In the genomic region with DNA sequence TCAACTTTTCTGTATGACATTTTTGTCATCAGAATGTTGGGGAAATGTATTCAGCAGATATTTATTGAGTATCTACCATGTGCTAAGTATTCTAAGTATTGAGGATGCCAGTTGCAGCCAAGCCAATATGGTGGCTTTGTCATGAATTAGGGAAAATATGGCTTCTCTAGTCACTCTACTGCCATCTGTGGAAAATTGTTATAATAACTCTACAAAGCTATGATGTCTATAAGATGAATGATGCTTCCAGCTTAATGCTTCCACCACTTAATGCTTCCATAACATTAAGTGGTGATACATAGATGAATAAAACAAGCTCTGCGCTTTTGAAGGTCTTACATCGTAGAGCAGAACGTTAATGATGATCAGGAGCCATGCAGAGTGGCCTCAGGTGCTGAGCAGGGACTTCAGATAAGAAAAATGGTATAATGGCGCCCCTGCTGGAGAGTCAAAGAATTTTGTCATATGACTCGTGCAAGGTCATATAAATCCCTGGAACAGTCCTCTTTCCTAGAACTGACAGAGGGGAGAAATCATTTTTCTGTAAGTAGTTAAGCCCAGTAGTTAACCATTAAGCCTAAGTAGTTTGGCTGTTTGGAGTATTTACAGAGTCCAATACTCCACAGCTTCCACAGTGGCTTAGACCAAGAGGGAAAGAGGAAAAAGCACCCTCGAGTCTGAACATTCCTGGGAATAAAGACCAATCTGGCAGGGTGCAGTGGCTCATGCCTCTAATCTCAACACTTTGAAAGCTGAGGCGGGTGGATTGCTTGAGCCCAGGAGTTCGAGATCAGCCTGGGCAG, we compare ENCODE assay signal across 1 cellular context.
A peak's percentile ranks its signal among the peaks of the same experiment; 100 is the strongest.
TF ChIP-seq lines count a peak whose summit lies in the region.

No MANE protein-coding gene starts in this region.

TF ChIP-seq in K562, 482 proteins besides CTCF, POLR2A, EP300 and RAD21 (continued from another document and continues in another):
- TF ChIP-seq AFF4 (CRISPR knock-in tag; IDR thresholded peaks at IDR 0.05) (no peak), ZFP91 (CRISPR knock-in tag; IDR thresholded peaks at IDR 0.05) (no peak), ZEB2 (IDR thresholded peaks at IDR 0.05) (peak; percentile 41; the same call in 1 of the 2 replicates), SIX5 (IDR thresholded peaks at IDR 0.05; ENCODE audit: borderline replicate concordance in 1 of 2, insufficient read depth in 1 of 2, low read depth in 1 of 2, low read length in 2 of 2) (no peak), YBX1 (IDR thresholded peaks at IDR 0.05) (no peak), CBX1 (IDR thresholded peaks at IDR 0.05; ENCODE audit: low read depth) (no peak), MTA1 (IDR thresholded peaks at IDR 0.05; ENCODE audit: borderline replicate concordance) (peak; percentile 13; the same call in 1 of the 2 replicates), GTF2E2 (tag; IDR thresholded peaks at IDR 0.05) (no peak), ZNF134 (CRISPR knock-in tag; conservative IDR thresholded peaks at IDR 0.05) (no peak), NR2F6 (CRISPR knock-in tag; IDR thresholded peaks at IDR 0.05) (no peak), ZNF512 (tag; IDR thresholded peaks at IDR 0.05) (no peak), ELF4 (CRISPR knock-in tag; IDR thresholded peaks at IDR 0.05) (no peak), SMARCA5 (IDR thresholded peaks at IDR 0.05) (peak; percentile 28; the same call in 1 of the 2 replicates), RB1 (IDR thresholded peaks at IDR 0.05; ENCODE audit: low read depth) (peak; percentile 13; the same call in 1 of the 2 replicates), ZNF507 (tag; conservative IDR thresholded peaks at IDR 0.05) (no peak), CTBP1 (IDR thresholded peaks at IDR 0.05; ENCODE audit: borderline replicate concordance) (peak; percentile 53; the same call in 1 of the 2 replicates), RAD51 (IDR thresholded peaks at IDR 0.05; ENCODE audit: borderline replicate concordance, low read depth) (peak; percentile 41; the same call in 1 of the 2 replicates), ATF7 (IDR thresholded peaks at IDR 0.05) (peak; percentile 72), ZNF146 (CRISPR knock-in tag; IDR thresholded peaks at IDR 0.05; ENCODE audit: unreplicated experiment) (no peak), FOXM1 (IDR thresholded peaks at IDR 0.05; ENCODE audit: low read depth) (peak; percentile 18; the same call in 1 of the 2 replicates), FOXM1 (CRISPR knock-in tag; IDR thresholded peaks at IDR 0.05; ENCODE audit: low read depth) (no peak), IFI16 (CRISPR knock-in tag; IDR thresholded peaks at IDR 0.05) (no peak), KDM1A (IDR thresholded peaks at IDR 0.05) (0 out of 4 replicates have a peak, but pooled peaks of 1 of the 2 experiments have one; percentile 23), ZNF124 (CRISPR knock-in tag; IDR thresholded peaks at IDR 0.05) (no peak), EHMT2 (IDR thresholded peaks at IDR 0.05) (peak; percentile 92), BACH1 (tag; IDR thresholded peaks at IDR 0.05) (peak; percentile 27; the same call in 1 of the 2 replicates), CREM (IDR thresholded peaks at IDR 0.05; ENCODE audit: low read depth) (0 out of 2 replicates have a peak, but pooled peaks have one; percentile 10), MAFK (IDR thresholded peaks at IDR 0.05; ENCODE audit: low read length) (peak; percentile 1; the same call in 1 of the 2 replicates), TEAD2 (tag; IDR thresholded peaks at IDR 0.05) (no peak), HDAC2 (IDR thresholded peaks at IDR 0.05) (0 out of 2 replicates have a peak, but pooled peaks have one; percentile 23), E2F3 (CRISPR knock-in tag; IDR thresholded peaks at IDR 0.05) (no peak), JUND (IDR thresholded peaks at IDR 0.05; ENCODE audit: borderline replicate concordance, low read depth, low read length) (no peak; the same call in 1 of the 2 replicates), JUND (tag; IDR thresholded peaks at IDR 0.05; ENCODE audit: borderline replicate concordance, low read depth, low read length) (peak; percentile 59; the same call in 1 of the 3 replicates), SAFB (IDR thresholded peaks at IDR 0.05; ENCODE audit: borderline replicate concordance, low read depth, low read length) (no peak), FOXK2 (conservative IDR thresholded peaks at IDR 0.05 in 1 of 2, IDR thresholded peaks at IDR 0.05 in 1 of 2; ENCODE audit: low read depth in 2 of 2) (no peak), C11orf30 (IDR thresholded peaks at IDR 0.05; ENCODE audit: low read depth) (peak; percentile 33; the same call in 1 of the 2 replicates), TOE1 (IDR thresholded peaks at IDR 0.05; ENCODE audit: borderline replicate concordance) (peak; percentile 80; the same call in 1 of the 2 replicates), TOE1 (CRISPR knock-in tag; IDR thresholded peaks at IDR 0.05; ENCODE audit: borderline replicate concordance, low read depth) (no peak), YY1 (IDR thresholded peaks at IDR 0.05; ENCODE audit: borderline replicate concordance in 1 of 3, control insufficient read depth in 1 of 3, extremely low read depth in 1 of 3, insufficient read depth in 3 of 3, insufficient read length in 1 of 3, insufficient replicate concordance in 2 of 3, low read depth in 1 of 3, low read length in 2 of 3) (peak in 1 of 3 experiments; percentile 60), HDGF (IDR thresholded peaks at IDR 0.05) (no peak), PRDM10 (IDR thresholded peaks at IDR 0.05; ENCODE audit: partially characterized antibody) (peak; percentile 21), L3MBTL2 (IDR thresholded peaks at IDR 0.05) (peak; percentile 59; the same call in 1 of the 2 replicates)
- TF ChIP-seq, protein P1, sequence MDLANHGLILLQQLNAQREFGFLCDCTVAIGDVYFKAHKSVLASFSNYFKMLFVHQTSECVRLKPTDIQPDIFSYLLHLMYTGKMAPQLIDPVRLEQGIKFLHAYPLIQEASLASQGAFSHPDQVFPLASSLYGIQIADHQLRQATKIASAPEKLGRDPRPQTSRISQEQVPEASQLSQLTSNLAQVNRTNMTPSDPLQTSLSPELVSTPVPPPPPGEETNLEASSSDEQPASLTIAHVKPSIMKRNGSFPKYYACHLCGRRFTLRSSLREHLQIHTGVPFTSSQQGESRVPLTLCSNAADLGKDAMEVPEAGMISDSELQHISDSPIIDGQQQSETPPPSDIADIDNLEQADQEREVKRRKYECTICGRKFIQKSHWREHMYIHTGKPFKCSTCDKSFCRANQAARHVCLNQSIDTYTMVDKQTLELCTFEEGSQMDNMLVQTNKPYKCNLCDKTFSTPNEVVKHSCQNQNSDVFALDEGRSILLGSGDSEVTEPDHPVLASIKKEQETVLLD (IDR thresholded peaks at IDR 0.05) = no peak
- TF ChIP-seq, protein P2, sequence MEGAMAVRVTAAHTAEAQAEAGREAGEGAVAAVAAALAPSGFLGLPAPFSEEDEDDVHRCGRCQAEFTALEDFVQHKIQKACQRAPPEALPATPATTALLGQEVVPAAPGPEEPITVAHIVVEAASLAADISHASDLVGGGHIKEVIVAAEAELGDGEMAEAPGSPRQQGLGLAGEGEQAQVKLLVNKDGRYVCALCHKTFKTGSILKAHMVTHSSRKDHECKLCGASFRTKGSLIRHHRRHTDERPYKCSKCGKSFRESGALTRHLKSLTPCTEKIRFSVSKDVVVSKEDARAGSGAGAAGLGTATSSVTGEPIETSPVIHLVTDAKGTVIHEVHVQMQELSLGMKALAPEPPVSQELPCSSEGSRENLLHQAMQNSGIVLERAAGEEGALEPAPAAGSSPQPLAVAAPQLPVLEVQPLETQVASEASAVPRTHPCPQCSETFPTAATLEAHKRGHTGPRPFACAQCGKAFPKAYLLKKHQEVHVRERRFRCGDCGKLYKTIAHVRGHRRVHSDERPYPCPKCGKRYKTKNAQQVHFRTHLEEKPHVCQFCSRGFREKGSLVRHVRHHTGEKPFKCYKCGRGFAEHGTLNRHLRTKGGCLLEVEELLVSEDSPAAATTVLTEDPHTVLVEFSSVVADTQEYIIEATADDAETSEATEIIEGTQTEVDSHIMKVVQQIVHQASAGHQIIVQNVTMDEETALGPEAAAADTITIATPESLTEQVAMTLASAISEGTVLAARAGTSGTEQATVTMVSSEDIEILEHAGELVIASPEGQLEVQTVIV (CRISPR knock-in tag; IDR thresholded peaks at IDR 0.05; ENCODE audit: borderline replicate concordance) = no peak
